ENCODE assay signal across 9 cellular contexts in the genomic region with DNA sequence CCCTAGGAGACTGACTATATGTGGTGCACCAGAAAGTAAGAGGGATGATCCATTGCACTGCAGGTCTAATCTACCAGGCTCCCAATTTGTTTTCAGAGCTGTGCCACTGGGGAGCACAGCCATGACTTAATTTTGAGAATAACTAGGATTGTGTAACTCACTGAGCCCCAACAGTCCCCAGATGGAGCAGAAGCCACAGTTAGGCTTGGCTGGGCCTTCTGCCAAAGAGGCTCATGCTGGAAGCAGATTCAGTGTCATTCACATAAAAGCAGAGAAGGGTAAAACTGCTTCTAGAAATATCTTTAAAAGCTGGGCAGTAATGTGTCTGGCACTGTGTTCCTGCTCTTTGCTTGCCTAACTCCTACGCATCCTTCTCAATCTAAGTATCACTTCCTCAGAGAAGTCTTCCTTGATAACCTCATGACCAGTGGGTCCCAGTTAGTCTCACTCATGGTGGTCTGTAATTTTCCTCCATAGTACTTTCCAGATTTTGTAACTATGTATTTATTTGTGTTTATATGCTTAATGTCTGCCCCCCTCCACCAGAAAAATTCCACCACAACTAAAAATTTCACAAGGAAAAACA. TPM values are rescaled to one million over a fixed set of nuclear protein-coding genes. Genes with fewer than 3 reads are reported as not detected.
DNase-seq lines count a peak whose midpoint lies in the region; ATAC-seq lines count a peak whose summit lies in the region.
"Had no signal": no experiment of that assay in that cellular context is flagged by ENCODE, and none has a peak within 500 bp of the region (broad histone marks: within the 10 kb centered on the region; RNA-seq: fewer than 3 reads in every experiment).

No MANE protein-coding gene starts in this region.

- peaks cover 44% of the 10 kb centered on the region for H3K4me1 Mint-ChIP-seq in stimulated activated naive CD8-positive, alpha-beta T cell treated with anti-CD3 and anti-CD28 coated beads, Interleukin-15, Interleukin-2, amounts not matched to agents 100 ng/mL and 50 ng/mL, for 24 hours (ENCODE audit: low read depth)
- peaks cover 23% of the 10 kb centered on the region for H3K4me1 Mint-ChIP-seq in memory B cell

- DNase-seq in stimulated activated naive CD8-positive, alpha-beta T cell treated with anti-CD3 and anti-CD28 coated beads, Interleukin-15, Interleukin-2, amounts not matched to agents 100 U/mL and 50 U/mL, for 24 hours = no peak
- DNase-seq in anterior cingulate cortex (lab: John Stamatoyannopoulos, UW) (peak in 43 of 58 donors; percentile 6 to 81 (median 45)), memory B cell (ENCODE audit: low spot score in 2 of 2) (no peak), left lobe of liver (ENCODE audit: low spot score) (no peak), cortex of kidney (lab: John Stamatoyannopoulos, UW) (no peak)

- peak overlapping the region; percentile 79 for H3K27ac Mint-ChIP-seq in stimulated activated naive CD8-positive, alpha-beta T cell treated with anti-CD3 and anti-CD28 coated beads, Interleukin-15, Interleukin-2, amounts not matched to agents 100 ng/mL and 50 ng/mL, for 24 hours
- H3K27ac Mint-ChIP-seq in memory B cell = peak overlapping the region; percentile 53

- H3K27me3 Mint-ChIP-seq in stimulated activated naive CD8-positive, alpha-beta T cell treated with anti-CD3 and anti-CD28 coated beads, Interleukin-15, Interleukin-2, amounts not matched to agents 100 ng/mL and 50 ng/mL, for 24 hours = no peaks in the 10 kb centered on the region
- no peaks in the 10 kb centered on the region for H3K27me3 Mint-ChIP-seq in memory B cell

- no peak overlapping the region for H3K4me3 Mint-ChIP-seq in stimulated activated naive CD8-positive, alpha-beta T cell treated with anti-CD3 and anti-CD28 coated beads, Interleukin-15, Interleukin-2, amounts not matched to agents 100 ng/mL and 50 ng/mL, for 24 hours
- H3K4me3 Mint-ChIP-seq in memory B cell = no peak overlapping the region

- peaks cover 11% of the 10 kb centered on the region for H3K36me3 Mint-ChIP-seq in stimulated activated naive CD8-positive, alpha-beta T cell treated with anti-CD3 and anti-CD28 coated beads, Interleukin-15, Interleukin-2, amounts not matched to agents 100 ng/mL and 50 ng/mL, for 24 hours (ENCODE audit: low read depth)
- peaks cover 12% of the 10 kb centered on the region for H3K36me3 Mint-ChIP-seq in memory B cell

- no peak for ATAC-seq in stimulated activated naive CD8-positive, alpha-beta T cell treated with anti-CD3 and anti-CD28 coated beads, Interleukin-15, Interleukin-2, amounts not matched to agents 100 U/mL and 50 U/mL, for 24 hours
- no peak for ATAC-seq in memory B cell (ENCODE audit: low read depth)
- no peak for ATAC-seq in left lobe of liver
- ATAC-seq in HG03045 (IDR thresholded peaks at IDR 0.05; ENCODE audit: unreplicated experiment) = no peak
- no peak for ATAC-seq in HG02938 (IDR thresholded peaks at IDR 0.05; ENCODE audit: unreplicated experiment)
- ATAC-seq: K562 had no signal

- no peaks in the 10 kb centered on the region for H3K9me3 Mint-ChIP-seq in stimulated activated naive CD8-positive, alpha-beta T cell treated with anti-CD3 and anti-CD28 coated beads, Interleukin-15, Interleukin-2, amounts not matched to agents 100 ng/mL and 50 ng/mL, for 24 hours
- H3K9me3 Mint-ChIP-seq in memory B cell = no peaks in the 10 kb centered on the region

RNA-seq across cellular contexts. Expression of a gene that starts 20.3 kb away (rescaled TPM):
- total RNA-seq in left lobe of liver = 31.6 TPM

RNA-seq across cellular contexts. Expression of a gene that starts 32.3 kb away (rescaled TPM):
- total RNA-seq in left lobe of liver = 20.9 TPM

RNA-seq across cellular contexts. Expression of a gene that starts 42.0 kb away (rescaled TPM):
- total RNA-seq in left lobe of liver = 4.8 TPM

RNA-seq across cellular contexts. Expression of a gene that starts 59.2 kb away (rescaled TPM):
- total RNA-seq in left lobe of liver = 1.5 TPM

Comparison
In these comparisons a context has a peak if more than half of its experiments do, and no peak if none do; other contexts are left out.
1. DNase-seq: peak in anterior cingulate cortex (43 of 58); none in stimulated activated naive CD8-positive, alpha-beta T cell treated with anti-CD3 and anti-CD28 coated beads, Interleukin-15, Interleukin-2, amounts not matched to agents 100 U/mL and 50 U/mL, for 24 hours (single experiment), memory B cell (0 of 2), left lobe of liver (single experiment) and cortex of kidney (single experiment).